Comparison of ENCODE assay signal across 1 cellular context in the genomic region with DNA sequence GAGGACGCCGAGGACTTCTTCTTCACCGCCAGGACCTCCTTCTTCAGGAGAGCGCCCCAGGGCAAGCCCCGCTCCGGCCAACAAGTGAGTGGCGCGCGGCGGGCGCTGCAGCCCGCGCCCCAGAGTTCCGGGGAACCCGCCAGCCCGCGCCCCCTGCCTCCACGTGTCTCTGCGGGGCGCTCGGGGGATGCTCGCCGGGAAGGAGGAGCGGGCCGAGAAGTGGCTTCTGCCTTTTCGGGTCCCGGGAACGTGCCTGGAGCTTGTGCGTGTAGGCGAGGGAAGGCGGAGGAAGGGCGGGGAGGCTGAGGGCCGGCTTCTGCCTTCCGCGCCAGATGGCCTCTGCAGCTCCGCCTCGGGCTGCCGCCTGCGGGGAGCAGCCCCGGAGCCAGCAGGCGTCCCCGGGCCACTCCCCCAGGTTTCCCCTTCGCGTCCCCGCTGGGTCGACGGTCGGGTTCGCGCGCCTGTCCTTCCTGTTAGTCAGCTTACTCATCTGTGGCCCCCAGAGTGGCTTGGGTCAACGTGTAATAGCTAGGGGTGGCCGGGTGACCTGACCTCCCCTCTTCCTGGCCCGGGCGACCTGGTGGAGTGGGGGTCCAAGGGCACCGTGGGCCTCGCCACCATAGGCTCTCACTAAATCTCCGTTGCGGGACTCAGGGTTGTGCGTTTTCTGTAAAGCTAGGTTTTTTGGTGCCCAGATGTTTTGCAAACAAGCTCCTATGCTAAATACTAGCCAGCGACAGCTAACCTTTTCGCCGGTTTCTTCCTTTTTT.
TF ChIP-seq lines count a peak whose summit lies in the region.

No MANE protein-coding gene starts in this region.

TF ChIP-seq in A549, 52 proteins besides CTCF, POLR2A, EP300 and RAD21 (continued from another document):
- TF ChIP-seq, protein P1, sequence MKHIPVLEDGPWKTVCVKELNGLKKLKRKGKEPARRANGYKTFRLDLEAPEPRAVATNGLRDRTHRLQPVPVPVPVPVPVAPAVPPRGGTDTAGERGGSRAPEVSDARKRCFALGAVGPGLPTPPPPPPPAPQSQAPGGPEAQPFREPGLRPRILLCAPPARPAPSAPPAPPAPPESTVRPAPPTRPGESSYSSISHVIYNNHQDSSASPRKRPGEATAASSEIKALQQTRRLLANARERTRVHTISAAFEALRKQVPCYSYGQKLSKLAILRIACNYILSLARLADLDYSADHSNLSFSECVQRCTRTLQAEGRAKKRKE (CRISPR knock-in tag; IDR thresholded peaks at IDR 0.05; ENCODE audit: low read depth): no peak
- TF ChIP-seq RFX5 (IDR thresholded peaks at IDR 0.05) (no peak), NFE2L2 (conservative IDR thresholded peaks at IDR 0.05; ENCODE audit: low read length) (no peak), ESRRA (IDR thresholded peaks at IDR 0.05; ENCODE audit: borderline replicate concordance, low read length) (no peak), KDM5A (IDR thresholded peaks at IDR 0.05) (no peak), SMC3 (IDR thresholded peaks at IDR 0.05) (no peak; the same call in 2 of the 3 replicates), GATA3 (IDR thresholded peaks at IDR 0.05; ENCODE audit: borderline replicate concordance) (no peak), EHMT2 (IDR thresholded peaks at IDR 0.05; ENCODE audit: low read depth) (no peak), JUN (IDR thresholded peaks at IDR 0.05) (no peak), CEBPB (IDR thresholded peaks at IDR 0.05) (no peak), MYC (IDR thresholded peaks at IDR 0.05; ENCODE audit: borderline replicate concordance, low read length) (0 out of 2 replicates have a peak, but pooled peaks have one; percentile 18), MAZ (IDR thresholded peaks at IDR 0.05; ENCODE audit: borderline replicate concordance, low read depth, low read length) (no peak), ZFP36 (IDR thresholded peaks at IDR 0.05; ENCODE audit: borderline replicate concordance, partially characterized antibody) (no peak), FOXS1 (CRISPR knock-in tag; IDR thresholded peaks at IDR 0.05) (no peak), RNF2 (IDR thresholded peaks at IDR 0.05; ENCODE audit: borderline replicate concordance, low read depth) (no peak)
- TF ChIP-seq, protein P2, sequence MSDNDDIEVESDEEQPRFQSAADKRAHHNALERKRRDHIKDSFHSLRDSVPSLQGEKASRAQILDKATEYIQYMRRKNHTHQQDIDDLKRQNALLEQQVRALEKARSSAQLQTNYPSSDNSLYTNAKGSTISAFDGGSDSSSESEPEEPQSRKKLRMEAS (IDR thresholded peaks at IDR 0.05): peak; percentile 68
- TF ChIP-seq, protein P3, sequence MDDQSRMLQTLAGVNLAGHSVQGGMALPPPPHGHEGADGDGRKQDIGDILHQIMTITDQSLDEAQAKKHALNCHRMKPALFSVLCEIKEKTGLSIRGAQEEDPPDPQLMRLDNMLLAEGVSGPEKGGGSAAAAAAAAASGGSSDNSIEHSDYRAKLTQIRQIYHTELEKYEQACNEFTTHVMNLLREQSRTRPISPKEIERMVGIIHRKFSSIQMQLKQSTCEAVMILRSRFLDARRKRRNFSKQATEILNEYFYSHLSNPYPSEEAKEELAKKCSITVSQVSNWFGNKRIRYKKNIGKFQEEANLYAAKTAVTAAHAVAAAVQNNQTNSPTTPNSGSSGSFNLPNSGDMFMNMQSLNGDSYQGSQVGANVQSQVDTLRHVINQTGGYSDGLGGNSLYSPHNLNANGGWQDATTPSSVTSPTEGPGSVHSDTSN (IDR thresholded peaks at IDR 0.05): no peak
- TF ChIP-seq, protein P4, sequence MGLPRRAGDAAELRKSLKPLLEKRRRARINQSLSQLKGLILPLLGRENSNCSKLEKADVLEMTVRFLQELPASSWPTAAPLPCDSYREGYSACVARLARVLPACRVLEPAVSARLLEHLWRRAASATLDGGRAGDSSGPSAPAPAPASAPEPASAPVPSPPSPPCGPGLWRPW (IDR thresholded peaks at IDR 0.05): no peak
- TF ChIP-seq, protein P5, sequence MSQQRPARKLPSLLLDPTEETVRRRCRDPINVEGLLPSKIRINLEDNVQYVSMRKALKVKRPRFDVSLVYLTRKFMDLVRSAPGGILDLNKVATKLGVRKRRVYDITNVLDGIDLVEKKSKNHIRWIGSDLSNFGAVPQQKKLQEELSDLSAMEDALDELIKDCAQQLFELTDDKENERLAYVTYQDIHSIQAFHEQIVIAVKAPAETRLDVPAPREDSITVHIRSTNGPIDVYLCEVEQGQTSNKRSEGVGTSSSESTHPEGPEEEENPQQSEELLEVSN (IDR thresholded peaks at IDR 0.05; ENCODE audit: borderline replicate concordance, low read depth): 0 out of 2 replicates have a peak, but pooled peaks have one; percentile 12
